1 cellular context compared by ENCODE assay signal in genomic region chr10:3776796-3777571, GRCh38.
TF ChIP-seq lines count a peak whose summit lies in the region.

No MANE protein-coding gene starts in this region.

TF ChIP-seq in K562, 482 proteins besides CTCF, POLR2A, EP300 and RAD21 (continued from another document and continues in another):
- TF ChIP-seq, protein P1, sequence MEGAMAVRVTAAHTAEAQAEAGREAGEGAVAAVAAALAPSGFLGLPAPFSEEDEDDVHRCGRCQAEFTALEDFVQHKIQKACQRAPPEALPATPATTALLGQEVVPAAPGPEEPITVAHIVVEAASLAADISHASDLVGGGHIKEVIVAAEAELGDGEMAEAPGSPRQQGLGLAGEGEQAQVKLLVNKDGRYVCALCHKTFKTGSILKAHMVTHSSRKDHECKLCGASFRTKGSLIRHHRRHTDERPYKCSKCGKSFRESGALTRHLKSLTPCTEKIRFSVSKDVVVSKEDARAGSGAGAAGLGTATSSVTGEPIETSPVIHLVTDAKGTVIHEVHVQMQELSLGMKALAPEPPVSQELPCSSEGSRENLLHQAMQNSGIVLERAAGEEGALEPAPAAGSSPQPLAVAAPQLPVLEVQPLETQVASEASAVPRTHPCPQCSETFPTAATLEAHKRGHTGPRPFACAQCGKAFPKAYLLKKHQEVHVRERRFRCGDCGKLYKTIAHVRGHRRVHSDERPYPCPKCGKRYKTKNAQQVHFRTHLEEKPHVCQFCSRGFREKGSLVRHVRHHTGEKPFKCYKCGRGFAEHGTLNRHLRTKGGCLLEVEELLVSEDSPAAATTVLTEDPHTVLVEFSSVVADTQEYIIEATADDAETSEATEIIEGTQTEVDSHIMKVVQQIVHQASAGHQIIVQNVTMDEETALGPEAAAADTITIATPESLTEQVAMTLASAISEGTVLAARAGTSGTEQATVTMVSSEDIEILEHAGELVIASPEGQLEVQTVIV (CRISPR knock-in tag; IDR thresholded peaks at IDR 0.05; ENCODE audit: borderline replicate concordance): no peak
- TF ChIP-seq, protein P2, sequence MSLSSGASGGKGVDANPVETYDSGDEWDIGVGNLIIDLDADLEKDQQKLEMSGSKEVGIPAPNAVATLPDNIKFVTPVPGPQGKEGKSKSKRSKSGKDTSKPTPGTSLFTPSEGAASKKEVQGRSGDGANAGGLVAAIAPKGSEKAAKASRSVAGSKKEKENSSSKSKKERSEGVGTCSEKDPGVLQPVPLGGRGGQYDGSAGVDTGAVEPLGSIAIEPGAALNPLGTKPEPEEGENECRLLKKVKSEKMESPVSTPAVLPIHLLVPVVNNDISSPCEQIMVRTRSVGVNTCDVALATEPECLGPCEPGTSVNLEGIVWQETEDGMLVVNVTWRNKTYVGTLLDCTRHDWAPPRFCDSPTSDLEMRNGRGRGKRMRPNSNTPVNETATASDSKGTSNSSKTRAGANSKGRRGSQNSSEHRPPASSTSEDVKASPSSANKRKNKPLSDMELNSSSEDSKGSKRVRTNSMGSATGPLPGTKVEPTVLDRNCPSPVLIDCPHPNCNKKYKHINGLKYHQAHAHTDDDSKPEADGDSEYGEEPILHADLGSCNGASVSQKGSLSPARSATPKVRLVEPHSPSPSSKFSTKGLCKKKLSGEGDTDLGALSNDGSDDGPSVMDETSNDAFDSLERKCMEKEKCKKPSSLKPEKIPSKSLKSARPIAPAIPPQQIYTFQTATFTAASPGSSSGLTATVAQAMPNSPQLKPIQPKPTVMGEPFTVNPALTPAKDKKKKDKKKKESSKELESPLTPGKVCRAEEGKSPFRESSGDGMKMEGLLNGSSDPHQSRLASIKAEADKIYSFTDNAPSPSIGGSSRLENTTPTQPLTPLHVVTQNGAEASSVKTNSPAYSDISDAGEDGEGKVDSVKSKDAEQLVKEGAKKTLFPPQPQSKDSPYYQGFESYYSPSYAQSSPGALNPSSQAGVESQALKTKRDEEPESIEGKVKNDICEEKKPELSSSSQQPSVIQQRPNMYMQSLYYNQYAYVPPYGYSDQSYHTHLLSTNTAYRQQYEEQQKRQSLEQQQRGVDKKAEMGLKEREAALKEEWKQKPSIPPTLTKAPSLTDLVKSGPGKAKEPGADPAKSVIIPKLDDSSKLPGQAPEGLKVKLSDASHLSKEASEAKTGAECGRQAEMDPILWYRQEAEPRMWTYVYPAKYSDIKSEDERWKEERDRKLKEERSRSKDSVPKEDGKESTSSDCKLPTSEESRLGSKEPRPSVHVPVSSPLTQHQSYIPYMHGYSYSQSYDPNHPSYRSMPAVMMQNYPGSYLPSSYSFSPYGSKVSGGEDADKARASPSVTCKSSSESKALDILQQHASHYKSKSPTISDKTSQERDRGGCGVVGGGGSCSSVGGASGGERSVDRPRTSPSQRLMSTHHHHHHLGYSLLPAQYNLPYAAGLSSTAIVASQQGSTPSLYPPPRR (CRISPR knock-in tag; IDR thresholded peaks at IDR 0.05; ENCODE audit: borderline replicate concordance): no peak
- TF ChIP-seq DIDO1 (tag; IDR thresholded peaks at IDR 0.05; ENCODE audit: low read depth) (no peak), ILF3 (IDR thresholded peaks at IDR 0.05; ENCODE audit: borderline replicate concordance) (no peak), NFRKB (IDR thresholded peaks at IDR 0.05; ENCODE audit: low read depth) (no peak), FOXJ3 (CRISPR knock-in tag; IDR thresholded peaks at IDR 0.05) (no peak), SMAD3 (CRISPR knock-in tag; conservative IDR thresholded peaks at IDR 0.05) (no peak), HDAC6 (IDR thresholded peaks at IDR 0.05; ENCODE audit: low read depth, low read length) (no peak), FOS (IDR thresholded peaks at IDR 0.05; ENCODE audit: extremely low read depth, insufficient read length) (no peak), CEBPZ (IDR thresholded peaks at IDR 0.05; ENCODE audit: borderline replicate concordance, low read depth, low read length) (no peak), ZBTB8A (IDR thresholded peaks at IDR 0.05; ENCODE audit: partially characterized antibody) (no peak), NCOA1 (IDR thresholded peaks at IDR 0.05; ENCODE audit: low read depth) (no peak), FIP1L1 (IDR thresholded peaks at IDR 0.05; ENCODE audit: low read depth, low read length, poor library complexity, severe bottlenecking) (no peak), PML (IDR thresholded peaks at IDR 0.05; ENCODE audit: low read length) (peak; percentile 14; the same call in 1 of the 2 replicates), MBD2 (IDR thresholded peaks at IDR 0.05; ENCODE audit: borderline replicate concordance, low read depth) (no peak), DACH1 (IDR thresholded peaks at IDR 0.05; ENCODE audit: partially characterized antibody) (peak; percentile 22), NCOA2 (IDR thresholded peaks at IDR 0.05; ENCODE audit: partially characterized antibody in 2 of 2) (no peak), FOSL1 (tag; conservative IDR thresholded peaks at IDR 0.05) (peak; percentile 57), KLF10 (CRISPR knock-in tag; IDR thresholded peaks at IDR 0.05) (no peak), AFF4 (CRISPR knock-in tag; IDR thresholded peaks at IDR 0.05) (no peak), ELK1 (CRISPR knock-in tag; IDR thresholded peaks at IDR 0.05) (no peak), JUND (IDR thresholded peaks at IDR 0.05; ENCODE audit: borderline replicate concordance, low read depth, low read length) (0 out of 2 replicates have a peak, but pooled peaks have one; percentile 22), JUND (tag; IDR thresholded peaks at IDR 0.05; ENCODE audit: borderline replicate concordance, low read depth, low read length) (peak; percentile 36; the same call in 1 of the 3 replicates), RB1 (IDR thresholded peaks at IDR 0.05; ENCODE audit: low read depth) (no peak), HNRNPL (IDR thresholded peaks at IDR 0.05; ENCODE audit: low read depth, low read length) (no peak), RFX7 (CRISPR knock-in tag; IDR thresholded peaks at IDR 0.05) (no peak)
- TF ChIP-seq, protein P3, sequence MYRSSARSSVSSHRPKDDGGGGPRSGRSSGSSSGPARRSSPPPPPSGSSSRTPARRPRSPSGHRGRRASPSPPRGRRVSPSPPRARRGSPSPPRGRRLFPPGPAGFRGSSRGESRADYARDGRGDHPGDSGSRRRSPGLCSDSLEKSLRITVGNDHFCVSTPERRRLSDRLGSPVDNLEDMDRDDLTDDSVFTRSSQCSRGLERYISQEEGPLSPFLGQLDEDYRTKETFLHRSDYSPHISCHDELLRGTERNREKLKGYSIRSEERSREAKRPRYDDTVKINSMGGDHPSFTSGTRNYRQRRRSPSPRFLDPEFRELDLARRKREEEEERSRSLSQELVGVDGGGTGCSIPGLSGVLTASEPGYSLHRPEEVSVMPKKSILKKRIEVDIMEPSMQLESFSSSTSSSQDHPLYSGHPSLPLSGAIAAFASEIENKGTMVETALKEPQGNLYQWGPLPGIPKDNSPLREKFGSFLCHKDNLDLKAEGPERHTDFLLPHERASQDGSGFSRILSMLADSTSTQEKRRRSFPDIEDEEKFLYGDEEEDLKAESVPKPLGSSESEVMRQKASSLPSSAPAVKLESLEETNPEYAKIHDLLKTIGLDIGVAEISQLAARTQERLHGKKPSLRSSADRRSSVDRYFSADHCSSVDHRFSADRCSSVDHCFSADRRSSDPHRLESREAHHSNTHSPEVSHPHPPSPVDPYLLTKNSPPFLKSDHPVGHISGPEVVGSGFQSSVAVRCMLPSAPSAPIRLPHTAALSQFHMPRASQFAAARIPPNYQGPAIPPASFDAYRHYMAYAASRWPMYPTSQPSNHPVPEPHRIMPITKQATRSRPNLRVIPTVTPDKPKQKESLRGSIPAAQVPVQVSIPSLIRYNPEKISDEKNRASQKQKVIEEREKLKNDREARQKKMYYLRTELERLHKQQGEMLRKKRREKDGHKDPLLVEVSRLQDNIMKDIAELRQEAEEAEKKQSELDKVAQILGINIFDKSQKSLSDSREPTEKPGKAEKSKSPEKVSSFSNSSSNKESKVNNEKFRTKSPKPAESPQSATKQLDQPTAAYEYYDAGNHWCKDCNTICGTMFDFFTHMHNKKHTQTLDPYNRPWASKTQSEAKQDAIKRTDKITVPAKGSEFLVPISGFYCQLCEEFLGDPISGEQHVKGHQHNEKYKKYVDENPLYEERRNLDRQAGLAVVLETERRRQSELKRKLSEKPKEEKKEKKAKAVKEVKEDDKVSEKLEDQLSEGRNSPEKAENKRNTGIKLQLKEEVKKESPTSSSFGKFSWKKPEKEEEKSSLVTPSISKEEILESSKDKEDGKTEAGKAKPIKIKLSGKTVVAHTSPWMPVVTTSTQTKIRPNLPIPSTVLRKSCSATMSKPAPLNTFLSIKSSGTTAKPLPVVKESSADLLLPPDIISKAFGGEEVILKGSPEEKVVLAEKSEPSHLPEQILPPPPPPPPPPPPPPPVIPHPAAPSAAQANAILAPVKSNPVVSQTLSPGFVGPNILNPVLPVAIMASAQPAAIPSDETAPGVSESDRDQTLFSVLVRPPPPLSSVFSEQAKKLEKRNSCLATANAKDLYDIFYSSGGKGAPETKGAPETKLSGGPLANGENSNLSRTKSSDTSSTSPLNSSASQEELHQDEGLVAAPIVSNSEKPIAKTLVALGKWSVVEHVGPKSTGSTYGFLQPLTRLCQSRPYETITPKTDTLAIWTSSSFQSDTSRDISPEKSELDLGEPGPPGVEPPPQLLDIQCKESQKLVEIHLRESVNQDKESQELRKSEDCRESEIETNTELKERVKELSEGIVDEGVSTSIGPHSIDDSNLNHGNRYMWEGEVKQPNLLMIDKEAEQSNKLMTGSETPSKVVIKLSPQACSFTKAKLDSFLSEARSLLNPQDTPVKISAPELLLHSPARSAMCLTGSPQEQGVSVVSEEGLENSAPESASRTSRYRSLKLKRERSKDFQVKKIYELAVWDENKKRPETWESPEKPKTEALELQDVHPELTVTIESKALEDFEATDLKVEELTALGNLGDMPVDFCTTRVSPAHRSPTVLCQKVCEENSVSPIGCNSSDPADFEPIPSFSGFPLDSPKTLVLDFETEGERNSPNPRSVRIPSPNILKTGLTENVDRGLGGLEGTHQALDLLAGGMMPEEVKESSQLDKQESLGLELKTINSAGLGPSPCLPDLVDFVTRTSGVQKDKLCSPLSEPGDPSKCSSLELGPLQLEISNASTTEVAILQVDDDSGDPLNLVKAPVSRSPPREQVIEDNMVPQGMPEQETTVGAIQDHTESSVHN (IDR thresholded peaks at IDR 0.05; ENCODE audit: borderline replicate concordance in 1 of 2, low read depth in 1 of 2): peak in 1 of 2 experiments; percentile 77; a peak in 2 of 4 replicates
- TF ChIP-seq, protein P4, sequence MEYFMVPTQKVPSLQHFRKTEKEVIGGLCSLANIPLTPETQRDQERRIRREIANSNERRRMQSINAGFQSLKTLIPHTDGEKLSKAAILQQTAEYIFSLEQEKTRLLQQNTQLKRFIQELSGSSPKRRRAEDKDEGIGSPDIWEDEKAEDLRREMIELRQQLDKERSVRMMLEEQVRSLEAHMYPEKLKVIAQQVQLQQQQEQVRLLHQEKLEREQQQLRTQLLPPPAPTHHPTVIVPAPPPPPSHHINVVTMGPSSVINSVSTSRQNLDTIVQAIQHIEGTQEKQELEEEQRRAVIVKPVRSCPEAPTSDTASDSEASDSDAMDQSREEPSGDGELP (CRISPR knock-in tag; IDR thresholded peaks at IDR 0.05; ENCODE audit: borderline replicate concordance): peak; percentile 58; the same call in 1 of the 2 replicates
